Comparison of ENCODE assay signal across 20 cellular contexts in genomic region chr7:154171422-154171821, GRCh38.
"Had no signal": no experiment of that assay in that cellular context is flagged by ENCODE, and none has a peak within 500 bp of the region (broad histone marks: within the 10 kb centered on the region; RNA-seq: fewer than 3 reads in every experiment).

No MANE protein-coding gene starts in this region.

- DNase-seq: activated B cell treated with CpG ODN at 0.5 μM for 24 hours; activated CD4-positive, alpha-beta T cell treated with anti-CD3 and anti-CD28 coated beads, Interleukin-2, amount 10 ng/mL, durations not matched to agents 24 days and 14 days; activated CD8-positive, alpha-beta memory T cell treated with anti-CD3 and anti-CD28 coated beads, Interleukin-2, amount 50 U/mL, for 48 hours; activated CD8-positive, alpha-beta T cell treated with anti-CD3 and anti-CD28 coated beads, Interleukin-2, amount 10 ng/mL, durations not matched to agents 7 days and 5 days; activated gamma-delta T cell; activated T-cell treated with anti-CD3 and anti-CD28 coated beads, Interleukin-2, amount 50 U/mL, for 72 hours; central memory CD4-positive, alpha-beta T cell; esophagus squamous epithelium; left ventricle myocardium superior; mesenchymal stem cell; naive thymus-derived CD8-positive, alpha-beta T cell; nucleus accumbens; posterior cingulate gyrus; retina; stimulated activated CD4-positive, alpha-beta T cell treated with anti-CD3 and anti-CD28 coated beads, Interleukin-2, amount 100 ng/mL, for 48 hours; stimulated activated naive B cell treated with anti-CD40 and anti-IgM and Interleukin-4, amounts not matched to agents 10 μg/mL and 1 μg/mL and 100 μg/mL, for 72 hours; thyroid gland had no signal

- H3K27me3 ChIP-seq: esophagus squamous epithelium, hepatocyte, thyroid gland had no signal

- H3K36me3 ChIP-seq: esophagus squamous epithelium, thyroid gland had no signal

- ATAC-seq: activated CD8-positive, alpha-beta T cell treated with anti-CD3 and anti-CD28 coated beads, Interleukin-2, amount 10 ng/mL, durations not matched to agents 7 days and 5 days; activated naive CD4-positive, alpha-beta T cell treated with anti-CD3 and anti-CD28 coated beads, Interleukin-2, amount 50 U/mL, for 72 hours; activated T-cell treated with anti-CD3 and anti-CD28 coated beads, Interleukin-2, amount 50 U/mL, for 72 hours; left ventricle myocardium superior; naive thymus-derived CD8-positive, alpha-beta T cell; stimulated activated naive B cell treated with anti-CD40 and anti-IgM and Interleukin-4, amounts not matched to agents 10 μg/mL and 1 μg/mL and 100 μg/mL, for 72 hours had no signal

- H3K4me1 ChIP-seq: esophagus squamous epithelium had no signal

- H3K4me3 ChIP-seq: coronary artery, esophagus squamous epithelium, hepatocyte, thyroid gland had no signal

- H3K9me3 ChIP-seq: esophagus squamous epithelium, thyroid gland had no signal

- H3K27ac ChIP-seq: coronary artery, esophagus squamous epithelium, hepatocyte, thyroid gland had no signal
